1 cellular context compared by ENCODE assay signal in genomic region chr6:63663882-63664281, GRCh38.
TF ChIP-seq lines count a peak whose summit lies in the region.

No MANE protein-coding gene starts in this region.

TF ChIP-seq in IMR-90, 13 proteins besides CTCF, POLR2A, EP300 and RAD21 (continued from another document):
- peak; percentile 25; the same call in 1 of the 2 replicates for TF ChIP-seq CEBPB (IDR thresholded peaks at IDR 0.05; ENCODE audit: low read depth, low read length)
TF ChIP-seq in IMR-90: peak in this region for 1.
